ENCODE assay signal across 10 cellular contexts in genomic region chr1:26960625-26960966, GRCh38. TPM values are rescaled to one million over a fixed set of nuclear protein-coding genes. Genes with fewer than 3 reads are reported as not detected.
DNase-seq lines count a peak whose midpoint lies in the region; ATAC-seq and TF ChIP-seq lines count a peak whose summit lies in the region.
"Had no signal": no experiment of that assay in that cellular context is flagged by ENCODE, and none has a peak within 500 bp of the region (broad histone marks: within the 10 kb centered on the region; RNA-seq: fewer than 3 reads in every experiment).

No MANE protein-coding gene starts in this region.

- no peak for ATAC-seq in IMR-90 (ENCODE audit: low read depth)
- no peak for ATAC-seq in GM21423 (IDR thresholded peaks at IDR 0.05; ENCODE audit: unreplicated experiment)
- ATAC-seq in GM21367 (IDR thresholded peaks at IDR 0.05; ENCODE audit: unreplicated experiment), result no peak
- no peak for ATAC-seq in GM19351 (IDR thresholded peaks at IDR 0.05; ENCODE audit: unreplicated experiment)

- peak overlapping the region; percentile 69; the same call in 1 of the 3 replicates for H2BK15ac ChIP-seq in IMR-90 (ENCODE audit: low read depth, low read length)

- no peak for TF ChIP-seq POLR2A in IMR-90 (IDR thresholded peaks at IDR 0.05; ENCODE audit: low read depth, low read length)

- H2BK5ac ChIP-seq in IMR-90 (ENCODE audit: low read depth, low read length, poor library complexity, severe bottlenecking), result no peak overlapping the region

- H3K14ac ChIP-seq in IMR-90 (replicated peaks; ENCODE audit: low read depth, low read length), result peak overlapping the region; percentile 17

- no peaks in the 10 kb centered on the region for H3K79me2 ChIP-seq in Karpas-422 (ENCODE audit: low read length)

- no peak for TF ChIP-seq RAD21 in IMR-90 (IDR thresholded peaks at IDR 0.05; ENCODE audit: low read length)

- H3K79me1 ChIP-seq in IMR-90 (ENCODE audit: low read depth in 1 of 2, low read length in 2 of 2), result no peaks in the 10 kb centered on the region

- DNase-seq in IMR-90 (no peak), dorsolateral prefrontal cortex (no peak), Karpas-422 (no peak)
- DNase-seq: amygdala, kidney glomerular epithelial cell had no signal

- H2AFZ ChIP-seq in IMR-90 (replicated peaks; ENCODE audit: low read length, poor library complexity), result peak overlapping the region; percentile 89
- no peak overlapping the region for H2AFZ ChIP-seq in Karpas-422 (ENCODE audit: low read length)

- POLR2A ChIA-PET in IMR-90 (lab: Charles Lee; ENCODE audit: unreplicated experiment), result no interaction called here

- H3K18ac ChIP-seq in IMR-90 (ENCODE audit: low read depth, low read length), result no peak overlapping the region

- peak overlapping the region; percentile 78 for H2BK120ac ChIP-seq in IMR-90 (ENCODE audit: low read depth, low read length)

- H3K27ac ChIP-seq in 22Rv1 (peak overlapping the region; percentile 67), IMR-90 (ENCODE audit: insufficient read depth, low read length) (no peak overlapping the region), dorsolateral prefrontal cortex (peak overlapping the region in 6 of 59 donors; percentile 19 to 73 (median 66)), mucosa of rectum (ENCODE audit: low read depth in 2 of 2, low read length in 2 of 2) (peak overlapping the region in 1 of 2 donors; percentile 59), Karpas-422 (ENCODE audit: low read length) (no peak overlapping the region)

- H3K4me3 ChIP-seq in IMR-90 (ENCODE audit: insufficient read depth, low read depth, low read length), result no peak overlapping the region
- H3K4me3 ChIP-seq in dorsolateral prefrontal cortex, result peak overlapping the region in 37 of 59 donors; percentile 10 to 62 (median 50)
- H3K4me3 ChIP-seq in mucosa of rectum (ENCODE audit: low read length in 2 of 2), result peak overlapping the region; percentile 73 to 85
- H3K4me3 ChIP-seq in Karpas-422 (ENCODE audit: low read length), result no peak overlapping the region

- H3K9ac ChIP-seq in IMR-90 (ENCODE audit: low read depth, low read length) (no peak overlapping the region), mucosa of rectum (ENCODE audit: low read depth in 1 of 2, low read length in 2 of 2) (peak overlapping the region; percentile 32 to 84), Karpas-422 (ENCODE audit: low read length) (no peak overlapping the region)

- no peak; the same call in 1 of the 2 replicates for TF ChIP-seq CTCF in 22Rv1 (IDR thresholded peaks at IDR 0.05)
- TF ChIP-seq CTCF in IMR-90 (conservative IDR thresholded peaks at IDR 0.05; ENCODE audit: low read depth, low read length), result no peak
- no peak for TF ChIP-seq CTCF in dorsolateral prefrontal cortex (IDR thresholded peaks at IDR 0.05 in 54 of 56, conservative IDR thresholded peaks at IDR 0.05 in 2 of 56; ENCODE audit: low read depth in 1 of 56, partially characterized antibody in 56 of 56)

- CTCF ChIA-PET in IMR-90 (lab: Yijun Ruan, JAX), result interaction anchor here (0.6 kb wide), 1 partner anchor 29 kb away, joined by 3 read pairs; no protein-coding TSS in a partner anchor

- intact Hi-C loops in IMR-90 (cut with micrococcal nuclease), result no loop called here
- intact Hi-C loops in dorsolateral prefrontal cortex (cut with DNase I), result no loop called here

- H4K20me1 ChIP-seq in IMR-90 (ENCODE audit: insufficient read depth, low read length) (peaks cover 3% of the 10 kb centered on the region; the same call in 1 of the 2 replicates), Karpas-422 (ENCODE audit: insufficient read depth, low read depth, low read length) (no peaks in the 10 kb centered on the region)

- peaks cover 11% of the 10 kb centered on the region for H3K27me3 ChIP-seq in IMR-90 (ENCODE audit: control insufficient read depth, insufficient read depth, low read length)
- peaks cover 0 to 55% (median 29%) of the 10 kb centered on the region in 45 donors for H3K27me3 ChIP-seq in dorsolateral prefrontal cortex
- H3K27me3 ChIP-seq in mucosa of rectum (ENCODE audit: control insufficient read depth in 2 of 2, insufficient read depth in 2 of 2, low read length in 2 of 2), result peaks cover 10% of the 10 kb centered on the region in 2 donors
- no peaks in the 10 kb centered on the region for H3K27me3 ChIP-seq in Karpas-422 (ENCODE audit: low read length)

- H3K9me2 ChIP-seq in Karpas-422 (replicated peaks; ENCODE audit: insufficient read depth, low read length), result no peaks in the 10 kb centered on the region

- BruUV-seq in IMR-90 (replicated peaks; lab: Mats Ljungman, UMichigan), result no TSS peak

- H3K23ac ChIP-seq in IMR-90 (ENCODE audit: low read depth, low read length), result peak overlapping the region; percentile 44; the same call in 1 of the 2 replicates

- no peak overlapping the region for H3K4me2 ChIP-seq in IMR-90 (ENCODE audit: low read depth, low read length)
- no peak overlapping the region for H3K4me2 ChIP-seq in Karpas-422 (ENCODE audit: low read depth, low read length, poor library complexity, severe bottlenecking)

- 42% methylated on average over 2 of the region's 3 CpGs; no CpG with 5 or more reads in 1 of the 2 experiments for WGBS in IMR-90 (ENCODE audit: extremely low coverage in 2 of 2, insufficient read length in 1 of 2), 2 experiments

- dilution Hi-C loops in IMR-90 (cut with HindIII; ENCODE audit: low sequenced_read_pairs, unreplicated experiment), result no loop called here

- peak overlapping the region in 1 of 2 experiments; percentile 22; a peak in 1 of 4 replicates for H4K8ac ChIP-seq in IMR-90 (ENCODE audit: low read depth in 2 of 2, low read length in 2 of 2)

- peak overlapping the region; percentile 84 for H3K4ac ChIP-seq in IMR-90 (ENCODE audit: low read depth, low read length)

- H3K9me3 ChIP-seq in IMR-90 (ENCODE audit: control insufficient read depth, insufficient read depth, low read length) (peaks cover 7% of the 10 kb centered on the region), mucosa of rectum (ENCODE audit: control insufficient read depth in 2 of 2, low read length in 2 of 2) (no peaks in the 10 kb centered on the region), Karpas-422 (ENCODE audit: low read length) (no peaks in the 10 kb centered on the region)

- H3K56ac ChIP-seq in IMR-90 (ENCODE audit: extremely low read depth, insufficient read depth, low read length), result no peak overlapping the region

- in situ Hi-C loops in IMR-90 (cut with MboI; ENCODE audit: low sequenced_read_pairs), result loop anchor here (5.0 kb wide), 1 partner anchor 137 kb away; no protein-coding TSS in a partner anchor

- no peak overlapping the region; the same call in 1 of the 2 replicates for H4K5ac ChIP-seq in IMR-90 (ENCODE audit: low read depth, low read length)

- H3K4me1 ChIP-seq in IMR-90 (ENCODE audit: control insufficient read depth, insufficient read depth, low read length) (peaks cover 21% of the 10 kb centered on the region), mucosa of rectum (ENCODE audit: control insufficient read depth in 2 of 2, insufficient read depth in 2 of 2, low read length in 2 of 2) (peaks cover 10 to 13% of the 10 kb centered on the region in 2 donors), Karpas-422 (ENCODE audit: low read length) (no peaks in the 10 kb centered on the region)

- peak overlapping the region; percentile 73 for H2AK9ac ChIP-seq in IMR-90 (replicated peaks; ENCODE audit: low read depth, low read length, poor library complexity)

- H3K36me3 ChIP-seq in IMR-90 (ENCODE audit: control insufficient read depth, insufficient read depth, low read length), result no peaks in the 10 kb centered on the region
- H3K36me3 ChIP-seq in mucosa of rectum (ENCODE audit: control insufficient read depth in 2 of 2, insufficient read depth in 2 of 2, low read length in 2 of 2), result no peaks in the 10 kb centered on the region
- no peaks in the 10 kb centered on the region for H3K36me3 ChIP-seq in Karpas-422 (ENCODE audit: insufficient read depth, low read length)

- peak overlapping the region; percentile 5; the same call in 1 of the 2 replicates for H4K91ac ChIP-seq in IMR-90 (ENCODE audit: insufficient read depth, low read depth, low read length)

- peaks cover 10% of the 10 kb centered on the region for H3K9me1 ChIP-seq in IMR-90 (ENCODE audit: insufficient read depth, low read length)

- H2BK20ac ChIP-seq in IMR-90 (ENCODE audit: low read depth, low read length), result peak overlapping the region; percentile 75

- H2AK5ac ChIP-seq in IMR-90 (ENCODE audit: low read depth, low read length), result peak overlapping the region; percentile 97

RNA-seq across cellular contexts. Expression of gene KDF1, which starts 0.3 kb away (rescaled TPM):
- total RNA-seq in IMR-90 (2012; rRNA removed), result not detected in 2 replicates
- polyA plus RNA-seq in IMR-90 (2012; rRNA removed), result not detected in 2 replicates
- polyA plus RNA-seq in IMR-90 (2012; cell fraction: cytosol; rRNA removed), result not detected in 2 replicates
- 0.07 TPM in 1 of 2 replicates, not detected in the other for polyA plus RNA-seq in IMR-90 (2012; cell fraction: nucleus; rRNA removed; ENCODE audit: low replicate concordance)
- total RNA-seq in dorsolateral prefrontal cortex, result 1 to 10 TPM in 64 of 120 experiments, under 1 TPM in 49, not detected in 7; 0.27 to 3.7 (median 1.1) TPM
- total RNA-seq in Karpas-422 (2014; rRNA removed; shearing (Covaris generic); ENCODE audit: low replicate concordance), result 0.14 TPM in 1 of 2 replicates, not detected in the other

RNA-seq across cellular contexts. Expression of gene TRNP1, which starts 32.9 kb away (rescaled TPM):
- total RNA-seq in IMR-90 (2012; rRNA removed) (68.6 and 91.6 TPM in 2 replicates), dorsolateral prefrontal cortex (10 to 100 TPM; 11.3 to 79.2 (median 45.5) TPM)
- 63.3 and 76.8 TPM in 2 replicates for polyA plus RNA-seq in IMR-90 (2012; rRNA removed)
- polyA plus RNA-seq in IMR-90 (2012; cell fraction: cytosol; rRNA removed), result 157 and 222 TPM in 2 replicates
- polyA plus RNA-seq in IMR-90 (2012; cell fraction: nucleus; rRNA removed; ENCODE audit: low replicate concordance), result 65.3 and 116 TPM in 2 replicates
- total RNA-seq in Karpas-422 (2014; rRNA removed; shearing (Covaris generic); ENCODE audit: low replicate concordance), result not detected in 2 replicates

RNA-seq across cellular contexts. Expression of gene NUDC, which starts 39.1 kb away (rescaled TPM):
- total RNA-seq in IMR-90 (2012; rRNA removed) (34.8 and 50.0 TPM in 2 replicates), dorsolateral prefrontal cortex (100 to 1,000 TPM in 36 of 120 experiments, 10 to 100 TPM in 84; 61.0 to 142 (median 91.8) TPM)
- 85.7 and 89.8 TPM in 2 replicates for polyA plus RNA-seq in IMR-90 (2012; rRNA removed)
- polyA plus RNA-seq in IMR-90 (2012; cell fraction: cytosol; rRNA removed), result 59.3 and 67.1 TPM in 2 replicates
- polyA plus RNA-seq in IMR-90 (2012; cell fraction: nucleus; rRNA removed; ENCODE audit: low replicate concordance), result 29.0 and 47.3 TPM in 2 replicates
- total RNA-seq in Karpas-422 (2014; rRNA removed; shearing (Covaris generic); ENCODE audit: low replicate concordance), result 28.1 and 76.6 TPM in 2 replicates

RNA-seq across cellular contexts. Expression of gene NR0B2, which starts 46.8 kb away (rescaled TPM):
- total RNA-seq in IMR-90 (2012; rRNA removed) (not detected in 2 replicates), dorsolateral prefrontal cortex (under 1 TPM in 1 of 120 experiments, not detected in 119; 0.69 TPM)
- polyA plus RNA-seq in IMR-90 (2012; rRNA removed), result not detected in 2 replicates
- not detected in 2 replicates for polyA plus RNA-seq in IMR-90 (2012; cell fraction: cytosol; rRNA removed)
- polyA plus RNA-seq in IMR-90 (2012; cell fraction: nucleus; rRNA removed; ENCODE audit: low replicate concordance), result not detected in 2 replicates
- not detected in 2 replicates for total RNA-seq in Karpas-422 (2014; rRNA removed; shearing (Covaris generic); ENCODE audit: low replicate concordance)

RNA-seq across cellular contexts. Expression of gene TENT5B, which starts 52.1 kb away (rescaled TPM):
- total RNA-seq in IMR-90 (2012; rRNA removed) (11.1 and 11.7 TPM in 2 replicates), dorsolateral prefrontal cortex (1 to 10 TPM in 57 of 120 experiments, under 1 TPM in 60, not detected in 3; 0.20 to 7.6 (median 0.94) TPM)
- polyA plus RNA-seq in IMR-90 (2012; rRNA removed), result 7.3 and 8.2 TPM in 2 replicates
- 7.3 and 9.8 TPM in 2 replicates for polyA plus RNA-seq in IMR-90 (2012; cell fraction: cytosol; rRNA removed)
- polyA plus RNA-seq in IMR-90 (2012; cell fraction: nucleus; rRNA removed; ENCODE audit: low replicate concordance), result 1.8 and 6.6 TPM in 2 replicates
- total RNA-seq in Karpas-422 (2014; rRNA removed; shearing (Covaris generic); ENCODE audit: low replicate concordance), result not detected in 2 replicates

Comparison
In these comparisons a context has a peak if more than half of its experiments do, and no peak if none do; other contexts are left out.
1. H3K4me3 ChIP-seq: peak in dorsolateral prefrontal cortex (37 of 59) and mucosa of rectum (2 of 2); none in IMR-90 (single experiment) and Karpas-422 (single experiment).
2. H3K9ac ChIP-seq: peak in mucosa of rectum (2 of 2); none in IMR-90 (single experiment) and Karpas-422 (single experiment).
3. RNA of gene TRNP1, which starts 32.9 kb away (total RNA-seq): 68.6 to 91.6 TPM in IMR-90 and 11.3 to 79.2 TPM in dorsolateral prefrontal cortex; not detected in Karpas-422; every median in the first group is over 10 times any median in the second.